ENCODE assay signal across 11 cellular contexts in genomic region chr5:96880402-96881164, GRCh38. TPM values are rescaled to one million over a fixed set of nuclear protein-coding genes. Genes with fewer than 3 reads are reported as not detected.
DNase-seq lines count a peak whose midpoint lies in the region; ATAC-seq and TF ChIP-seq lines count a peak whose summit lies in the region.
"Had no signal": no experiment of that assay in that cellular context is flagged by ENCODE, and none has a peak within 500 bp of the region (broad histone marks: within the 10 kb centered on the region; RNA-seq: fewer than 3 reads in every experiment).

No MANE protein-coding gene starts in this region.

- no peaks in the 10 kb centered on the region for H3K27me3 ChIP-seq in CD4-positive, alpha-beta T cell (ENCODE audit: control insufficient read depth, insufficient read depth, low read length)
- no peaks in the 10 kb centered on the region for H3K27me3 ChIP-seq in IMR-90 (ENCODE audit: control insufficient read depth, insufficient read depth, low read length)
- H3K27me3 ChIP-seq in lower lobe of right lung (ENCODE audit: low read depth): no peaks in the 10 kb centered on the region
- H3K27me3 ChIP-seq: adrenal gland had no signal

- H4K91ac ChIP-seq in IMR-90 (ENCODE audit: insufficient read depth, low read depth, low read length): no peak overlapping the region

- no peaks in the 10 kb centered on the region for H3K27me3 Mint-ChIP-seq in CD4-positive, alpha-beta T cell
- no peaks in the 10 kb centered on the region for H3K27me3 Mint-ChIP-seq in activated T-helper 17 cell treated with anti-CD3 and anti-CD28 coated beads, Interleukin-2, amount 50 U/mL, for 72 hours

- dilution Hi-C loops in IMR-90 (cut with HindIII; ENCODE audit: low sequenced_read_pairs, unreplicated experiment): loop anchor here (25.0 kb wide), 1 partner anchor 282 kb away; no protein-coding TSS in a partner anchor

- peaks cover 0 to 24% of the 10 kb centered on the region in 2 experiments; a peak in 2 of 4 replicates for H3K79me1 ChIP-seq in IMR-90 (ENCODE audit: low read depth in 1 of 2, low read length in 2 of 2)

- intact Hi-C loops in CD4-positive, alpha-beta T cell (cut with DNase I, micrococcal nuclease): no loop called here
- intact Hi-C loops in IMR-90 (cut with micrococcal nuclease): no loop called here
- intact Hi-C loops in lower lobe of right lung (cut with DNase I): no loop called here

- TF ChIP-seq POLR2A in IMR-90 (IDR thresholded peaks at IDR 0.05; ENCODE audit: low read depth, low read length): no peak

- no peak overlapping the region for H3K23ac ChIP-seq in IMR-90 (ENCODE audit: low read depth, low read length)

- H2BK5ac ChIP-seq in IMR-90 (ENCODE audit: low read depth, low read length, poor library complexity, severe bottlenecking): peak overlapping the region; percentile 3

- peak overlapping the region; percentile 69 for H3K4me3 Mint-ChIP-seq in CD4-positive, alpha-beta T cell
- H3K4me3 Mint-ChIP-seq in activated T-helper 17 cell treated with anti-CD3 and anti-CD28 coated beads, Interleukin-2, amount 50 U/mL, for 72 hours: peak overlapping the region; percentile 76

- H4K5ac ChIP-seq in IMR-90 (ENCODE audit: low read depth, low read length): no peak overlapping the region

- H3K36me3 ChIP-seq in IMR-90 (ENCODE audit: control insufficient read depth, insufficient read depth, low read length) (peaks cover 2% of the 10 kb centered on the region; the same call in 1 of the 2 replicates), lower lobe of right lung (peaks cover 8% of the 10 kb centered on the region)
- H3K36me3 ChIP-seq: adrenal gland had no signal

- H3K9me1 ChIP-seq in IMR-90 (ENCODE audit: insufficient read depth, low read length): peaks cover 10% of the 10 kb centered on the region

- H2AFZ ChIP-seq in IMR-90 (replicated peaks; ENCODE audit: low read length, poor library complexity): no peak overlapping the region

- no TSS peak for BruUV-seq in IMR-90 (replicated peaks; lab: Mats Ljungman, UMichigan)

- H4K8ac ChIP-seq in IMR-90 (ENCODE audit: low read depth in 2 of 2, low read length in 2 of 2): peak overlapping the region; percentile 18 to 64

- ATAC-seq in CD4-positive, alpha-beta T cell (ENCODE audit: poor library complexity): no peak
- ATAC-seq in IMR-90 (ENCODE audit: low read depth) (peak; percentile 35; the same call in 1 of the 2 replicates), lower lobe of right lung (peak; percentile 34 to 54)
- peak; percentile 8 for ATAC-seq in activated T-helper 17 cell treated with anti-CD3 and anti-CD28 coated beads, Interleukin-2, amount 50 U/mL, for 72 hours (replicated peaks)
- ATAC-seq: left lobe of liver had no signal

- no peak for TF ChIP-seq CTCF in CD4-positive, alpha-beta T cell (IDR thresholded peaks at IDR 0.05)
- no peak for TF ChIP-seq CTCF in IMR-90 (conservative IDR thresholded peaks at IDR 0.05; ENCODE audit: low read depth, low read length)
- TF ChIP-seq CTCF in lower lobe of right lung (IDR thresholded peaks at IDR 0.05): no peak

- H3K9ac ChIP-seq in IMR-90 (ENCODE audit: low read depth, low read length): no peak overlapping the region

- H2AK5ac ChIP-seq in IMR-90 (ENCODE audit: low read depth, low read length): peak overlapping the region; percentile 54; the same call in 1 of the 2 replicates

- H3K36me3 Mint-ChIP-seq in CD4-positive, alpha-beta T cell (ENCODE audit: low read depth): peaks cover 71% of the 10 kb centered on the region
- peaks cover 62% of the 10 kb centered on the region for H3K36me3 Mint-ChIP-seq in activated T-helper 17 cell treated with anti-CD3 and anti-CD28 coated beads, Interleukin-2, amount 50 U/mL, for 72 hours (ENCODE audit: low read depth)

- H3K4me3 ChIP-seq in IMR-90 (ENCODE audit: insufficient read depth, low read depth, low read length): no peak overlapping the region
- H3K4me3 ChIP-seq in lower lobe of right lung: peak overlapping the region; percentile 2
- H3K4me3 ChIP-seq: adrenal gland had no signal

- H3K14ac ChIP-seq in IMR-90 (replicated peaks; ENCODE audit: low read depth, low read length): peak overlapping the region; percentile 43; the same call in 1 of the 2 replicates

- POLR2A ChIA-PET in CD4-positive, alpha-beta T cell (lab: Charles Lee): interaction anchor here (0.7 to 1.3 kb wide), 3 partner anchors 8 to 82 kb away, joined by 3 to 4 read pairs (median 3); no protein-coding TSS in a partner anchor
- POLR2A ChIA-PET in IMR-90 (lab: Charles Lee; ENCODE audit: unreplicated experiment): no interaction called here

- H3K4me2 ChIP-seq in IMR-90 (ENCODE audit: low read depth, low read length): no peak overlapping the region

- DNase-seq in CD4-positive, alpha-beta T cell: no peak
- DNase-seq in IMR-90 (peak; percentile 87), lower lobe of right lung (no peak), NCI-H1048 (lab: John Stamatoyannopoulos, UW) (no peak), GOT3 (lab: John Stamatoyannopoulos, UW) (no peak), superior temporal gyrus (ENCODE audit: extremely low spot score) (no peak)
- DNase-seq in stimulated activated naive CD4-positive, alpha-beta T cell (lab: John Stamatoyannopoulos, UW): no peak
- DNase-seq: adrenal gland, NCI-H82 had no signal

- H3K4me1 ChIP-seq in IMR-90 (ENCODE audit: control insufficient read depth, insufficient read depth, low read length) (peaks cover 6% of the 10 kb centered on the region), lower lobe of right lung (peaks cover 58% of the 10 kb centered on the region)

- no peaks in the 10 kb centered on the region for H3K9me3 ChIP-seq in CD4-positive, alpha-beta T cell (ENCODE audit: control insufficient read depth, low read length)
- H3K9me3 ChIP-seq in IMR-90 (ENCODE audit: control insufficient read depth, insufficient read depth, low read length): no peaks in the 10 kb centered on the region
- H3K9me3 ChIP-seq in lower lobe of right lung: no peaks in the 10 kb centered on the region
- H3K9me3 ChIP-seq: adrenal gland had no signal

- H3K4me1 Mint-ChIP-seq in CD4-positive, alpha-beta T cell (ENCODE audit: low read depth): peaks cover 88% of the 10 kb centered on the region
- peaks cover 61% of the 10 kb centered on the region for H3K4me1 Mint-ChIP-seq in activated T-helper 17 cell treated with anti-CD3 and anti-CD28 coated beads, Interleukin-2, amount 50 U/mL, for 72 hours

- H2AK9ac ChIP-seq in IMR-90 (replicated peaks; ENCODE audit: low read depth, low read length, poor library complexity): no peak overlapping the region

- H3K9me3 Mint-ChIP-seq in CD4-positive, alpha-beta T cell: no peaks in the 10 kb centered on the region
- H3K9me3 Mint-ChIP-seq in activated T-helper 17 cell treated with anti-CD3 and anti-CD28 coated beads, Interleukin-2, amount 50 U/mL, for 72 hours: no peaks in the 10 kb centered on the region

- peak overlapping the region; percentile 53; the same call in 1 of the 2 replicates for H2BK20ac ChIP-seq in IMR-90 (ENCODE audit: low read depth, low read length)

- H2BK120ac ChIP-seq in IMR-90 (ENCODE audit: low read depth, low read length): peak overlapping the region; percentile 17; the same call in 1 of the 2 replicates

- H3K27ac Mint-ChIP-seq in CD4-positive, alpha-beta T cell: peak overlapping the region; percentile 64
- peak overlapping the region; percentile 37 for H3K27ac Mint-ChIP-seq in activated T-helper 17 cell treated with anti-CD3 and anti-CD28 coated beads, Interleukin-2, amount 50 U/mL, for 72 hours

- CTCF ChIA-PET in CD4-positive, alpha-beta T cell (lab: Charles Lee): interaction anchor here (3.2 kb wide), 1 partner anchor 12 kb away, joined by 12 read pairs; no protein-coding TSS in a partner anchor
- CTCF ChIA-PET in IMR-90 (lab: Yijun Ruan, JAX): interaction anchor here (1.3 kb wide), 1 partner anchor 12 kb away, joined by 7 read pairs; no protein-coding TSS in a partner anchor

- no peak overlapping the region for H3K27ac ChIP-seq in CD4-positive, alpha-beta T cell (ENCODE audit: low read depth, low read length)
- H3K27ac ChIP-seq in IMR-90 (ENCODE audit: insufficient read depth, low read length) (no peak overlapping the region), lower lobe of right lung (no peak overlapping the region)
- H3K27ac ChIP-seq: adrenal gland had no signal

- 100% methylated on average over 3 of the region's 4 CpGs; no CpG with 5 or more reads in 1 of the 2 experiments for WGBS in IMR-90 (ENCODE audit: extremely low coverage in 2 of 2, insufficient read length in 1 of 2), 2 experiments

- no peak for TF ChIP-seq RAD21 in IMR-90 (IDR thresholded peaks at IDR 0.05; ENCODE audit: low read length)

- 0 out of 2 replicates have a peak overlapping the region, but pooled peaks have one; percentile 28 for H3K4ac ChIP-seq in IMR-90 (ENCODE audit: low read depth, low read length)

- H2BK15ac ChIP-seq in IMR-90 (ENCODE audit: low read depth, low read length): peak overlapping the region; percentile 29; the same call in 1 of the 3 replicates

- H3K56ac ChIP-seq in IMR-90 (ENCODE audit: extremely low read depth, insufficient read depth, low read length): no peak overlapping the region

- H4K20me1 ChIP-seq in IMR-90 (ENCODE audit: insufficient read depth, low read length): no peaks in the 10 kb centered on the region

- in situ Hi-C loops in IMR-90 (cut with MboI; ENCODE audit: low sequenced_read_pairs): no loop called here

- H3K18ac ChIP-seq in IMR-90 (ENCODE audit: low read depth, low read length): no peak overlapping the region

TF ChIP-seq in IMR-90, 13 proteins besides CTCF, POLR2A, EP300 and RAD21 (continues in another document):
- TF ChIP-seq FOS (IDR thresholded peaks at IDR 0.05; ENCODE audit: low read depth, low read length) (no peak), USF2 (IDR thresholded peaks at IDR 0.05; ENCODE audit: low read depth, low read length) (no peak)

RNA-seq across cellular contexts. Expression of gene ERAP2, which starts 4.3 kb away (rescaled TPM):
- 10 to 100 TPM; 56.6 to 61.4 TPM for total RNA-seq in CD4-positive, alpha-beta T cell
- 18.3 and 21.3 TPM in 2 replicates for total RNA-seq in IMR-90 (2012; rRNA removed)
- 10.6 and 11.0 TPM in 2 replicates for polyA plus RNA-seq in IMR-90 (2012; rRNA removed)
- 2.9 and 4.5 TPM in 2 replicates for polyA plus RNA-seq in IMR-90 (2012; cell fraction: cytosol; rRNA removed)
- 1.2 and 8.3 TPM in 2 replicates for polyA plus RNA-seq in IMR-90 (2012; cell fraction: nucleus; rRNA removed; ENCODE audit: low replicate concordance)
- 10 to 100 TPM; 37.2 to 74.0 TPM for total RNA-seq in activated T-helper 17 cell treated with anti-CD3 and anti-CD28 coated beads, Interleukin-2, amount 50 U/mL, for 72 hours
- total RNA-seq in lower lobe of right lung: 32.1 TPM

RNA-seq across cellular contexts. Expression of gene LNPEP, which starts 55.3 kb away (rescaled TPM):
- 10 to 100 TPM; 52.0 to 52.7 TPM for total RNA-seq in CD4-positive, alpha-beta T cell
- 27.4 and 27.5 TPM in 2 replicates for total RNA-seq in IMR-90 (2012; rRNA removed)
- 2.7 and 3.6 TPM in 2 replicates for polyA plus RNA-seq in IMR-90 (2012; rRNA removed)
- 0.61 and 0.63 TPM in 2 replicates for polyA plus RNA-seq in IMR-90 (2012; cell fraction: cytosol; rRNA removed)
- 1.2 and 7.0 TPM in 2 replicates for polyA plus RNA-seq in IMR-90 (2012; cell fraction: nucleus; rRNA removed; ENCODE audit: low replicate concordance)
- total RNA-seq in activated T-helper 17 cell treated with anti-CD3 and anti-CD28 coated beads, Interleukin-2, amount 50 U/mL, for 72 hours: 10 to 100 TPM; 45.0 to 52.7 TPM
- 59.6 TPM for total RNA-seq in lower lobe of right lung
